Comparison of ENCODE assay signal across 8 cellular contexts in genomic region chr1:165697491-165697880, GRCh38. TPM values are rescaled to one million over a fixed set of nuclear protein-coding genes. Genes with fewer than 3 reads are reported as not detected.
DNase-seq lines count a peak whose midpoint lies in the region; ATAC-seq and TF ChIP-seq lines count a peak whose summit lies in the region.

No MANE protein-coding gene starts in this region.

- no TSS peak for BruUV-seq in Panc1 (replicated peaks; lab: Mats Ljungman, UMichigan)

- in situ Hi-C loops in Panc1 (cut with HindIII; ENCODE audit: low pct_unique_long_range_greater_than_20kb, low sequenced_read_pairs): no loop called here

- TF ChIP-seq CTCF in Panc1 (IDR thresholded peaks at IDR 0.05) (no peak), esophagus squamous epithelium (IDR thresholded peaks at IDR 0.05) (no peak), psoas muscle (IDR thresholded peaks at IDR 0.05) (no peak)

- H3K4me1 ChIP-seq in Panc1 (ENCODE audit: control insufficient read depth, insufficient read depth, low read length): peaks cover 15% of the 10 kb centered on the region
- peaks cover 11 to 42% (median 24%) of the 10 kb centered on the region in 3 donors for H3K4me1 ChIP-seq in esophagus squamous epithelium
- H3K4me1 ChIP-seq in psoas muscle: peaks cover 16% of the 10 kb centered on the region

- H3K36me3 ChIP-seq in Panc1 (ENCODE audit: control insufficient read depth, insufficient read depth, low read length) (no peaks in the 10 kb centered on the region; the same call in 1 of the 2 replicates), esophagus squamous epithelium (peaks cover 0 to 12% (median 0%) of the 10 kb centered on the region in 3 donors), psoas muscle (ENCODE audit: insufficient read depth in 1 of 2, low read depth in 1 of 2) (peaks cover 0 to 5% of the 10 kb centered on the region in 2 donors)

- TF ChIP-seq POLR2A in esophagus squamous epithelium (IDR thresholded peaks at IDR 0.05): no peak

- intact Hi-C loops in Panc1 (cut with micrococcal nuclease; ENCODE audit: unreplicated experiment) (no loop called here), esophagus squamous epithelium (cut with DNase I) (no loop called here), psoas muscle (cut with DNase I) (loop anchor here in 1 of 2 donors (5.0 kb wide), 4 partner anchors 65 to 215 kb away; partner anchors contain the start of genes MGST3 and UCK2)

- WGBS in esophagus squamous epithelium, 2 donors: 12 to 20% methylated on average over 6 to 8 of the region's 8 CpGs
- 29 to 52% (median 39%) methylated on average over 8 of the region's 8 CpGs for WGBS in psoas muscle, 3 donors

- no peaks in the 10 kb centered on the region for H3K9me3 ChIP-seq in Panc1 (ENCODE audit: control insufficient read depth, insufficient read depth, low read depth, low read length)
- no peaks in the 10 kb centered on the region for H3K9me3 ChIP-seq in esophagus squamous epithelium
- no peaks in the 10 kb centered on the region for H3K9me3 ChIP-seq in psoas muscle

- no peak for DNase-seq in Panc1 (ENCODE audit: low read depth, low spot score)
- no peak for DNase-seq in esophagus squamous epithelium (lab: John Stamatoyannopoulos, UW)
- DNase-seq in psoas muscle: no peak
- DNase-seq in HK-2 (ENCODE audit: unreplicated experiment): no peak
- no peak for DNase-seq in activated CD4-positive, alpha-beta T cell treated with anti-CD3 and anti-CD28 coated beads, Interleukin-2, amount 50 U/mL, for 48 hours

- CTCF ChIA-PET in Panc1 (lab: Charles Lee): interaction anchor here (0.6 to 0.9 kb wide), 2 partner anchors 95 to 117 kb away, joined by 3 to 7 read pairs; no protein-coding TSS in a partner anchor

- peak overlapping the region; percentile 84 for H3K4me3 ChIP-seq in GM08714 (ENCODE audit: low read length)
- peak overlapping the region; percentile 71 to 97 for H3K4me3 ChIP-seq in Panc1 (ENCODE audit: low read depth in 2 of 2, low read length in 2 of 2)
- peak overlapping the region; percentile 67 to 98 (median 75) for H3K4me3 ChIP-seq in esophagus squamous epithelium
- peak overlapping the region; percentile 77 for H3K4me3 ChIP-seq in psoas muscle

- POLR2A ChIA-PET in Panc1 (lab: Charles Lee): interaction anchor here (0.5 to 0.6 kb wide), 3 partner anchors 12 to 68 kb away, joined by 3 to 4 read pairs (median 4); no protein-coding TSS in a partner anchor

- H3K27me3 ChIP-seq in Panc1 (ENCODE audit: control insufficient read depth, insufficient read depth, low read length) (no peaks in the 10 kb centered on the region; the same call in 1 of the 2 replicates), esophagus squamous epithelium (no peaks in the 10 kb centered on the region), psoas muscle (ENCODE audit: insufficient read depth in 3 of 3, low read length in 2 of 3) (no peaks in the 10 kb centered on the region)

- no peak for ATAC-seq in Panc1
- no peak for ATAC-seq in psoas muscle
- ATAC-seq in HG02588 (IDR thresholded peaks at IDR 0.05; ENCODE audit: unreplicated experiment): no peak
- ATAC-seq in HG03108 (IDR thresholded peaks at IDR 0.05; ENCODE audit: unreplicated experiment): no peak

- H3K27ac ChIP-seq in Panc1 (ENCODE audit: low read length): peak overlapping the region; percentile 87
- peak overlapping the region; percentile 95 to 99 (median 98) for H3K27ac ChIP-seq in esophagus squamous epithelium
- peak overlapping the region; percentile 91 for H3K27ac ChIP-seq in psoas muscle

RNA-seq across cellular contexts. Expression of gene ALDH9A1, which starts 0.9 kb away (rescaled TPM):
- total RNA-seq in Panc1 (2021; ENCODE audit: unreplicated experiment) (30.3 TPM), esophagus squamous epithelium (100 to 1,000 TPM; 120 to 198 (median 158) TPM), psoas muscle (10 to 100 TPM; 40.9 to 69.3 (median 49.9) TPM)
- 23.0 TPM for polyA plus RNA-seq in Panc1 (2012; ENCODE audit: insufficient read length)
- polyA plus RNA-seq in psoas muscle: 10 to 100 TPM; 30.4 to 37.0 (median 33.6) TPM
